8 cellular contexts compared by ENCODE assay signal in the genomic region with DNA sequence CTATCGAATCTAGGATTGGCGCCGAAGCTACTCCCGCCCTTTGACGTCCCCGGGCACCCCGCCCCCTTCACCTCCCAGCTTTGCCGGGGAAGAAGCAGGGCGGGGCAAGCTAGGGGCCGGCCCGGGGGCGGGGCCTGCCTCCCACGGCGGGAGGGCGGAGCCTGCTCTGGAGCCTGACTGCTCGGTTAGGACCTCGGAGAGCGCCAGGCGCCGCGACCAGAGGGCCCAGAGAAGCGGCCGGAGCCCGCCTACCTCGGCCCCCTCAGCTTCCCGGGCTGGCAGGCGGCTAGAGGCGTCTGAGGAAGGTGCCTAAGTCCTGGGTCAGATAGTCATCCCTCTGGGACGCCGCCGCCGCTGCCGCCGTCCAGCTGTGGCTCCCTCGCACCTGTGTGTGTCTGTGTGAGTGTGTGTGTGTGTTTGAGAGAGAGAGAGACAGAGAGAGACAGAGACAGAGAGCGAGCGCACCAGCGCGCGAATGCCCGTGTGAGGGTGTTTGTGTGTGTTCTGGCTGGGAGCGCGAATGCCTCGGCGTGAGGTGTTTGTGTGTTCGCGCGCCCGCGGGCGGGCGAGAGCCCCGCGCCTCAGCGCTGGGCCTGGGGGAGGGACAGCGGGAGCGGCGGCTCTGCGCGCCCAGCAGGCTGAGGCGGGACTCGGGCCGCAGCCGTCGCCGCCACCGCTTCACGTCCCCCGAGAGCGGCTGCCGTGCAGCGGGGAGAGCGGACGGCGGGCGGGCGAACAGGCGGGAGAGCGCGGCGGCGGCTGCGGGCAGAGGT. TPM values are rescaled to one million over a fixed set of nuclear protein-coding genes. Genes with fewer than 3 reads are reported as not detected.
DNase-seq lines count a peak whose midpoint lies in the region; ATAC-seq, FAIRE-seq and TF ChIP-seq lines count a peak whose summit lies in the region.

A gene (plus strand): TSS at position 176 of the 773 bp plus-strand sequence. CDS start 1,374 bp downstream, outside the sequence.

- peaks cover 11% of the 10 kb centered on the region for H3K4me1 ChIP-seq in CD8-positive, alpha-beta T cell (ENCODE audit: insufficient read depth, low read length)
- peaks cover 5 to 8% (median 6%) of the 10 kb centered on the region in 3 donors for H3K4me1 ChIP-seq in pancreas
- H3K4me1 ChIP-seq in uterus = no peaks in the 10 kb centered on the region

- FAIRE-seq in pancreas (lab: Jason Lieb, UNC) = no peak

- peak; percentile 63 for ATAC-seq in CD8-positive, alpha-beta T cell
- ATAC-seq in HG03342 (IDR thresholded peaks at IDR 0.05; ENCODE audit: unreplicated experiment) = peak; percentile 98
- peak; percentile 65 to 97 for ATAC-seq in activated naive CD4-positive, alpha-beta T cell treated with anti-CD3 and anti-CD28 coated beads, Interleukin-2, amount 50 U/mL, for 72 hours
- peak; percentile 93 for ATAC-seq in Right ventricle myocardium superior (ENCODE audit: poor library complexity)
- ATAC-seq in pancreas = peak; percentile 98 to 99 (median 99)

- TF ChIP-seq CTCF in CD8-positive, alpha-beta T cell (IDR thresholded peaks at IDR 0.05) = no peak
- TF ChIP-seq CTCF in pancreas (IDR thresholded peaks at IDR 0.05) = no peak
- TF ChIP-seq CTCF in uterus (IDR thresholded peaks at IDR 0.05) = no peak

- H3K36me3 ChIP-seq in CD8-positive, alpha-beta T cell (ENCODE audit: insufficient read depth, low read length) = no peaks in the 10 kb centered on the region
- H3K36me3 ChIP-seq in pancreas (no peaks in the 10 kb centered on the region), uterus (no peaks in the 10 kb centered on the region)

- H3K4me3 Mint-ChIP-seq in CD8-positive, alpha-beta T cell = peak within 1 kb of the TSS; percentile 79

- POLR2A ChIA-PET in CD8-positive, alpha-beta T cell (lab: Charles Lee) = no interaction called here

- CTCF ChIA-PET in CD8-positive, alpha-beta T cell (lab: Charles Lee) = no interaction called here

- H3K4me1 Mint-ChIP-seq in CD8-positive, alpha-beta T cell (ENCODE audit: low read depth) = peaks cover 15% of the 10 kb centered on the region

- DNase-seq in CD8-positive, alpha-beta T cell = peak in 4 of 7 experiments; percentile 18 to 47 (median 32)
- DNase-seq in GM19240 (ENCODE audit: insufficient read length, low spot score) = peak; percentile 14
- peak; percentile 86 for DNase-seq in NCI-H69 (lab: John Stamatoyannopoulos, UW)
- DNase-seq in activated naive CD4-positive, alpha-beta T cell treated with anti-CD3 and anti-CD28 coated beads, Interleukin-2, amount 50 U/mL, for 72 hours (ENCODE audit: low spot score in 2 of 2) = peak; percentile 50 to 76
- peak; percentile 64 for DNase-seq in Right ventricle myocardium superior
- peak; percentile 86 to 96 (median 94) for DNase-seq in pancreas
- peak; percentile 71 to 76 for DNase-seq in uterus

- H3K36me3 Mint-ChIP-seq in CD8-positive, alpha-beta T cell = no peaks in the 10 kb centered on the region
- peaks cover 9 to 11% of the 10 kb centered on the region in 2 donors for H3K36me3 Mint-ChIP-seq in activated naive CD4-positive, alpha-beta T cell treated with anti-CD3 and anti-CD28 coated beads, Interleukin-2, amount 50 U/mL, for 72 hours

- TF ChIP-seq POLR2A in uterus (IDR thresholded peaks at IDR 0.05) = peak in 1 of 2 donors; percentile 28

- no peaks in the 10 kb centered on the region for H3K9me3 Mint-ChIP-seq in CD8-positive, alpha-beta T cell
- H3K9me3 Mint-ChIP-seq in activated naive CD4-positive, alpha-beta T cell treated with anti-CD3 and anti-CD28 coated beads, Interleukin-2, amount 50 U/mL, for 72 hours = peaks cover 0 to 11% of the 10 kb centered on the region in 2 donors

- 0 to 1% methylated on average over 71 to 83 of the region's 83 CpGs for whole genome bisulfite sequencing in pancreas, 2 donors

- no peaks in the 10 kb centered on the region for H3K9me3 ChIP-seq in CD8-positive, alpha-beta T cell (ENCODE audit: low read length)
- H3K9me3 ChIP-seq in pancreas (no peaks in the 10 kb centered on the region), uterus (no peaks in the 10 kb centered on the region)

- no peak within 1 kb of the TSS for H3K27ac ChIP-seq in CD8-positive, alpha-beta T cell (ENCODE audit: low read depth, low read length)
- peak within 1 kb of the TSS in 2 of 4 donors; percentile 0 to 42 for H3K27ac ChIP-seq in pancreas
- H3K27ac ChIP-seq in uterus = peak within 1 kb of the TSS; percentile 52 to 62

- peak within 1 kb of the TSS; percentile 48 for H3K4me3 ChIP-seq in CD8-positive, alpha-beta T cell (ENCODE audit: low read depth, low read length)
- peak within 1 kb of the TSS; percentile 16 to 58 (median 32) for H3K4me3 ChIP-seq in pancreas
- peak within 1 kb of the TSS; percentile 43 to 54 for H3K4me3 ChIP-seq in uterus

- intact Hi-C loops in CD8-positive, alpha-beta T cell (cut with DNase I, micrococcal nuclease) = no loop called here
- intact Hi-C loops in Right ventricle myocardium superior (cut with DNase I) = no loop called here
- intact Hi-C loops in pancreas (cut with DNase I) = no loop called here
- intact Hi-C loops in uterus (cut with DNase I; ENCODE audit: low total_unique reads) = no loop called here

- no peak within 1 kb of the TSS for H3K27ac Mint-ChIP-seq in CD8-positive, alpha-beta T cell
- no peak within 1 kb of the TSS for H3K27ac Mint-ChIP-seq in activated naive CD4-positive, alpha-beta T cell treated with anti-CD3 and anti-CD28 coated beads, Interleukin-2, amount 50 U/mL, for 72 hours

- peaks cover 48% of the 10 kb centered on the region for H3K27me3 Mint-ChIP-seq in CD8-positive, alpha-beta T cell (ENCODE audit: low read depth)

- H3K27me3 ChIP-seq in CD8-positive, alpha-beta T cell (ENCODE audit: insufficient read depth, low read length) = peaks cover 14% of the 10 kb centered on the region
- H3K27me3 ChIP-seq in pancreas = peaks cover 0 to 20% (median 10%) of the 10 kb centered on the region in 4 donors
- no peaks in the 10 kb centered on the region for H3K27me3 ChIP-seq in uterus

RNA-seq across cellular contexts. Expression of the gene that starts here (rescaled TPM):
- total RNA-seq in CD8-positive, alpha-beta T cell = not detected
- not detected for total RNA-seq in activated naive CD4-positive, alpha-beta T cell treated with anti-CD3 and anti-CD28 coated beads, Interleukin-2, amount 50 U/mL, for 72 hours
- total RNA-seq in Right ventricle myocardium superior (not detected), pancreas (1 to 10 TPM in 1 of 6 donors, under 1 TPM in 5; 0.19 to 1.5 (median 0.54) TPM), uterus (1 to 10 TPM in 2 of 4 donors, under 1 TPM in 2; under 0.01 to 2.6 (median 1.1) TPM)
- 1 to 10 TPM in 1 of 2 donors, under 1 TPM in 1; 0.11 to 1.1 TPM for polyA plus RNA-seq in pancreas

Comparison
In these comparisons a context has a peak if more than half of its experiments do, and no peak if none do; other contexts are left out.
1. Peak in DNase-seq, ATAC-seq and H3K4me3 ChIP-seq in CD8-positive, alpha-beta T cell; RNA of the gene not detected or under 1 TPM.
2. Peak in DNase-seq and ATAC-seq in activated naive CD4-positive, alpha-beta T cell treated with anti-CD3 and anti-CD28 coated beads, Interleukin-2, amount 50 U/mL, for 72 hours; RNA of the gene not detected or under 1 TPM.
3. Peak in DNase-seq and ATAC-seq in Right ventricle myocardium superior; RNA of the gene not detected or under 1 TPM.
4. DNase-seq: peak in every context shown above with its lines; median percentile 94 in pancreas; 86 in NCI-H69; 74 in uterus; 64 in Right ventricle myocardium superior; 63 in activated naive CD4-positive, alpha-beta T cell treated with anti-CD3 and anti-CD28 coated beads, Interleukin-2, amount 50 U/mL, for 72 hours; 32 in CD8-positive, alpha-beta T cell; 14 in GM19240.